In genomic region chr9:109100543-109101201, GRCh38 we compare ENCODE assay signal across 12 cellular contexts. TPM values are rescaled to one million over a fixed set of nuclear protein-coding genes. Genes with fewer than 3 reads are reported as not detected.
DNase-seq lines count a peak whose midpoint lies in the region; ATAC-seq, FAIRE-seq and TF ChIP-seq lines count a peak whose summit lies in the region.
"Had no signal": no experiment of that assay in that cellular context is flagged by ENCODE, and none has a peak within 500 bp of the region (broad histone marks: within the 10 kb centered on the region; RNA-seq: fewer than 3 reads in every experiment).

No MANE protein-coding gene starts in this region.

- H3K4me1 ChIP-seq in PC-9 (replicated peaks; ENCODE audit: insufficient read depth) (peaks cover 74% of the 10 kb centered on the region), endothelial cell of umbilical vein (ENCODE audit: control insufficient read depth, extremely low read depth, insufficient read depth, low read length) (peaks cover 54% of the 10 kb centered on the region)
- H3K4me1 ChIP-seq: colonic mucosa had no signal

- H4K20me1 ChIP-seq in PC-9 (ENCODE audit: insufficient read depth) (no peaks in the 10 kb centered on the region), endothelial cell of umbilical vein (replicated peaks; ENCODE audit: control insufficient read depth, extremely low read depth, insufficient read depth, low read length) (no peaks in the 10 kb centered on the region)

- H3F3A ChIP-seq in PC-9 (ENCODE audit: insufficient read depth, low read depth), result peaks cover 62% of the 10 kb centered on the region

- H3K4me3 ChIP-seq in PC-9 (no peak overlapping the region), endothelial cell of umbilical vein (replicated peaks in 1 of 3; ENCODE audit: insufficient read depth in 1 of 3, low read depth in 1 of 3, low read length in 3 of 3) (no peak overlapping the region)
- H3K4me3 ChIP-seq: colonic mucosa had no signal

- CTCF ChIA-PET in PC-9 (lab: Charles Lee) (no interaction called here), endothelial cell of umbilical vein (lab: Charles Lee) (interaction anchor here (1.0 to 1.9 kb wide), 3 partner anchors 14 to 20 kb away, joined by 3 to 6 read pairs (median 3); no protein-coding TSS in a partner anchor)

- TF ChIP-seq CTCF in PC-9 (conservative IDR thresholded peaks at IDR 0.05) (no peak), endothelial cell of umbilical vein (IDR thresholded peaks at IDR 0.05; ENCODE audit: extremely low read depth in 1 of 2, insufficient read depth in 1 of 2, low read depth in 1 of 2, low read length in 2 of 2) (no peak)

- FAIRE-seq in endothelial cell of umbilical vein (lab: Jason Lieb, UNC), result no peak
- FAIRE-seq: urothelium cell line had no signal

- H2AFZ ChIP-seq in PC-9, result no peak overlapping the region
- no peak overlapping the region for H2AFZ ChIP-seq in endothelial cell of umbilical vein (ENCODE audit: low read depth, low read length)

- H3K79me2 ChIP-seq in PC-9 (ENCODE audit: low read depth) (peaks cover 93% of the 10 kb centered on the region), endothelial cell of umbilical vein (ENCODE audit: control insufficient read depth, insufficient read depth, low read length) (peaks cover 70% of the 10 kb centered on the region)

- H3K36me3 ChIP-seq in PC-9 (ENCODE audit: low read depth) (peaks cover 34% of the 10 kb centered on the region), endothelial cell of umbilical vein (ENCODE audit: control insufficient read depth in 2 of 2, extremely low read depth in 1 of 2, insufficient read depth in 2 of 2, low read length in 2 of 2) (no peaks in the 10 kb centered on the region)
- H3K36me3 ChIP-seq: colonic mucosa had no signal

- ATAC-seq in GM19395 (IDR thresholded peaks at IDR 0.05; ENCODE audit: unreplicated experiment), result peak; percentile 45
- ATAC-seq in stimulated activated naive CD8-positive, alpha-beta T cell treated with anti-CD3 and anti-CD28 coated beads, Interleukin-15, Interleukin-2, amounts not matched to agents 100 U/mL and 50 U/mL, for 24 hours, result peak; percentile 21

- H3K9me1 ChIP-seq in endothelial cell of umbilical vein (replicated peaks; ENCODE audit: control insufficient read depth, extremely low read depth, insufficient read depth, low read length), result no peaks in the 10 kb centered on the region

- intact Hi-C loops in PC-9 (cut with micrococcal nuclease; ENCODE audit: unreplicated experiment) (loop anchor here (5.0 to 10.0 kb wide), 2 partner anchors 88 to 154 kb away; partner anchors contain the start of gene CTNNAL1), endothelial cell of umbilical vein (cut with micrococcal nuclease) (loop anchor here (10.0 kb wide), 1 partner anchor 1816 kb away; the partner anchor contains the start of gene RAD23B)

- H3K9ac ChIP-seq in endothelial cell of umbilical vein (replicated peaks; ENCODE audit: extremely low read depth, insufficient read depth, low read length), result no peak overlapping the region

- BruUV-seq in PC-9 (replicated peaks; lab: Mats Ljungman, UMichigan), result no TSS peak
- no TSS peak for BruUV-seq in endothelial cell of umbilical vein (replicated peaks; lab: Mats Ljungman, UMichigan)

- H3K4me2 ChIP-seq in PC-9, result peak overlapping the region; percentile 73
- H3K4me2 ChIP-seq in endothelial cell of umbilical vein (ENCODE audit: insufficient read depth, low read length), result peak overlapping the region; percentile 85

- no peaks in the 10 kb centered on the region for H3K9me2 ChIP-seq in PC-9 (ENCODE audit: insufficient read depth)

- no peak for TF ChIP-seq POLR2A in endothelial cell of umbilical vein (IDR thresholded peaks at IDR 0.05; ENCODE audit: low read depth, low read length)

- dilution Hi-C loops in endothelial cell of umbilical vein (cut with MboI; ENCODE audit: extremely low pct_ligation_motif_present, low sequenced_read_pairs), result no loop called here

- no peak for DNase-seq in PC-9
- DNase-seq in endothelial cell of umbilical vein (ENCODE audit: low read depth, low spot score), result no peak
- no peak for DNase-seq in stimulated activated naive CD8-positive, alpha-beta T cell treated with anti-CD3 and anti-CD28 coated beads, Interleukin-15, Interleukin-2, amounts not matched to agents 100 U/mL and 50 U/mL, for 24 hours
- no peak for DNase-seq in amniotic stem cell (lab: John Stamatoyannopoulos, UW)
- DNase-seq in NK-92 treated with Interleukin-12 subunit alpha and Interleukin-12 subunit beta, amount 100 ng/mL, for 24 hours (lab: John Stamatoyannopoulos, UW), result no peak
- DNase-seq in GM03348 (ENCODE audit: low spot score), result no peak
- DNase-seq: activated effector memory CD4-positive, alpha-beta T cell treated with Interleukin-2 at 50 U/mL for 16 hours; colonic mucosa; DMS79; NCI-H2029 treated with DMSO at 0.1 percent for 48 hours had no signal

- H3K27ac ChIP-seq in PC-9, result peak overlapping the region; percentile 94
- peak overlapping the region; percentile 75 for H3K27ac ChIP-seq in endothelial cell of umbilical vein (ENCODE audit: insufficient read depth, low read depth, low read length)
- H3K27ac ChIP-seq: colonic mucosa had no signal

- H3K27me3 ChIP-seq in PC-9 (ENCODE audit: insufficient read depth, low read depth) (no peaks in the 10 kb centered on the region), endothelial cell of umbilical vein (ENCODE audit: control insufficient read depth in 2 of 2, insufficient read depth in 2 of 2, low read length in 2 of 2) (no peaks in the 10 kb centered on the region)
- H3K27me3 ChIP-seq: colonic mucosa had no signal

- peaks cover 9% of the 10 kb centered on the region; the same call in 1 of the 2 replicates for H3K9me3 ChIP-seq in PC-9 (ENCODE audit: insufficient read depth, low read depth)
- no peaks in the 10 kb centered on the region for H3K9me3 ChIP-seq in endothelial cell of umbilical vein (replicated peaks; ENCODE audit: control insufficient read depth, insufficient read depth, low read length)
- H3K9me3 ChIP-seq: colonic mucosa had no signal

- POLR2A ChIA-PET in PC-9 (lab: Charles Lee; ENCODE audit: unreplicated experiment) (no interaction called here), endothelial cell of umbilical vein (lab: Charles Lee) (no interaction called here)

TF ChIP-seq in endothelial cell of umbilical vein, 7 proteins besides CTCF, POLR2A, EP300 and RAD21:
- TF ChIP-seq POLR2AphosphoS5 (IDR thresholded peaks at IDR 0.05; ENCODE audit: insufficient read depth, low read depth, low read length) (no peak), MYC (IDR thresholded peaks at IDR 0.05; ENCODE audit: low read depth, low read length) (no peak), JUN (IDR thresholded peaks at IDR 0.05; ENCODE audit: borderline replicate concordance, insufficient read depth, insufficient read length, low read depth) (no peak), FOS (IDR thresholded peaks at IDR 0.05; ENCODE audit: borderline replicate concordance, insufficient read depth, low read length) (no peak), GATA2 (IDR thresholded peaks at IDR 0.05; ENCODE audit: insufficient read depth, insufficient read length, low read depth, low read length) (no peak), MAX (IDR thresholded peaks at IDR 0.05; ENCODE audit: insufficient read depth, insufficient read length) (no peak), EZH2 (IDR thresholded peaks at IDR 0.05; ENCODE audit: borderline replicate concordance, low read depth, low read length, severe bottlenecking) (no peak)

RNA-seq across cellular contexts. Expression of gene TMEM245, which starts 19.1 kb away (rescaled TPM):
- total RNA-seq in PC-9 (2021) (58.7 and 60.3 TPM in 2 replicates), endothelial cell of umbilical vein (39.4 and 44.2 TPM in 2 replicates)
- polyA plus RNA-seq in endothelial cell of umbilical vein, result 41.7 and 48.0 TPM in 2 replicates
- polyA plus RNA-seq in endothelial cell of umbilical vein (2011; cell fraction: cytosol; rRNA removed), result 22.1 and 22.7 TPM in 2 replicates
- 27.8 and 30.4 TPM in 2 replicates for polyA plus RNA-seq in endothelial cell of umbilical vein (2011; cell fraction: nucleus; rRNA removed)
- polyA plus RNA-seq in endothelial cell of umbilical vein (2012), result 40.4 and 41.8 TPM in 2 replicates
- polyA minus RNA-seq in endothelial cell of umbilical vein, result 156 and 175 TPM in 2 replicates
- 57.1 TPM for polyA minus RNA-seq in endothelial cell of umbilical vein (2011; cell fraction: cytosol; rRNA and poly(A)+ RNA removed)
- polyA minus RNA-seq in endothelial cell of umbilical vein (2011; cell fraction: nucleus; rRNA and poly(A)+ RNA removed), result 64.2 and 110 TPM in 2 replicates
